8 cellular contexts compared by ENCODE assay signal in genomic region chr5:66143473-66144073, GRCh38. TPM values are rescaled to one million over a fixed set of nuclear protein-coding genes. Genes with fewer than 3 reads are reported as not detected.
A peak's percentile ranks its signal among the peaks of the same experiment; 100 is the strongest.
DNase-seq lines count a peak whose midpoint lies in the region; ATAC-seq, FAIRE-seq and TF ChIP-seq lines count a peak whose summit lies in the region.

No MANE protein-coding gene starts in this region.

- H3K27ac ChIP-seq in adrenal gland (peak overlapping the region; percentile 88 to 100 (median 98)), keratinocyte (ENCODE audit: control insufficient read depth, insufficient read depth, low read length) (peak overlapping the region; percentile 98), suprapubic skin (peak overlapping the region; percentile 99)

- H3K9me3 ChIP-seq in adrenal gland (replicated peaks in 1 of 3) (no peaks in the 10 kb centered on the region), keratinocyte (ENCODE audit: control insufficient read depth, low read depth, low read length) (no peaks in the 10 kb centered on the region), suprapubic skin (no peaks in the 10 kb centered on the region)

- H3K79me2 ChIP-seq in keratinocyte (ENCODE audit: control insufficient read depth, insufficient read depth, low read length) = peaks cover 39% of the 10 kb centered on the region

- FAIRE-seq in keratinocyte (lab: Jason Lieb, UNC) = no peak

- dilution Hi-C loops in keratinocyte (cut with MboI; ENCODE audit: extremely low pct_ligation_motif_present, low sequenced_read_pairs) = no loop called here

- TF ChIP-seq CTCF in AG10803 (conservative IDR thresholded peaks at IDR 0.05; ENCODE audit: low read length) (no peak), adrenal gland (IDR thresholded peaks at IDR 0.05) (no peak), keratinocyte (optimal IDR thresholded peaks at IDR 0.05 in 1 of 3, IDR thresholded peaks at IDR 0.05 in 1 of 3, conservative IDR thresholded peaks at IDR 0.05 in 1 of 3; ENCODE audit: extremely low read depth in 1 of 3, insufficient read depth in 2 of 3, low read length in 3 of 3) (no peak), suprapubic skin (IDR thresholded peaks at IDR 0.05) (no peak)

- H3K36me3 ChIP-seq in adrenal gland (replicated peaks in 1 of 2) = no peaks in the 10 kb centered on the region
- no peaks in the 10 kb centered on the region for H3K36me3 ChIP-seq in keratinocyte (ENCODE audit: control insufficient read depth in 2 of 2, extremely low read depth in 1 of 2, insufficient read depth in 2 of 2, low read length in 2 of 2)
- H3K36me3 ChIP-seq in suprapubic skin = no peaks in the 10 kb centered on the region

- no peak for TF ChIP-seq EP300 in suprapubic skin (IDR thresholded peaks at IDR 0.05)

- ATAC-seq in GM19372 (IDR thresholded peaks at IDR 0.05; ENCODE audit: low read depth, unreplicated experiment) (peak; percentile 27), HG03442 (IDR thresholded peaks at IDR 0.05; ENCODE audit: unreplicated experiment) (peak; percentile 30)

- H3K4me2 ChIP-seq in keratinocyte (ENCODE audit: control insufficient read depth, extremely low read depth, insufficient read depth, low read depth, low read length) = peak overlapping the region; percentile 98

- TF ChIP-seq POLR2A in adrenal gland (IDR thresholded peaks at IDR 0.05) = no peak
- TF ChIP-seq POLR2A in suprapubic skin (IDR thresholded peaks at IDR 0.05) = no peak

- intact Hi-C loops in adrenal gland (cut with DNase I) = loop anchor here in 1 of 2 donors (10.0 kb wide), 1 partner anchor 219 kb away; the partner anchor contains the start of gene ERBIN

- no peaks in the 10 kb centered on the region for H3K27me3 ChIP-seq in adrenal gland
- no peaks in the 10 kb centered on the region for H3K27me3 ChIP-seq in keratinocyte (ENCODE audit: control insufficient read depth, extremely low read depth, insufficient read depth, low read length)
- no peaks in the 10 kb centered on the region for H3K27me3 ChIP-seq in suprapubic skin

- DNase-seq in AG10803 (ENCODE audit: low read depth) (no peak), adrenal gland (peak in 2 of 7 donors; percentile 31 to 61), keratinocyte (ENCODE audit: low read depth, low spot score) (no peak), suprapubic skin (ENCODE audit: low spot score in 2 of 2) (no peak), epidermal melanocyte (ENCODE audit: insufficient read length, low spot score) (no peak), NCI-H774 (lab: John Stamatoyannopoulos, UW) (no peak)

- H2AFZ ChIP-seq in keratinocyte (ENCODE audit: control insufficient read depth, low read length) = peak overlapping the region; percentile 96

- WGBS in adrenal gland, 4 donors = 13 to 21% (median 15%) methylated on average over 15 to 16 of the region's 16 CpGs
- WGBS in suprapubic skin = 21% methylated on average over 16 of the region's 16 CpGs

- peak overlapping the region; percentile 83 for H3K4me3 ChIP-seq in AG10803 (ENCODE audit: low read length)
- peak overlapping the region; percentile 76 to 87 (median 78) for H3K4me3 ChIP-seq in adrenal gland
- peak overlapping the region; percentile 73 to 97 (median 96) for H3K4me3 ChIP-seq in keratinocyte (ENCODE audit: control insufficient read depth in 2 of 3, extremely low read depth in 1 of 3, insufficient read depth in 2 of 3, low read depth in 1 of 3, low read length in 3 of 3)
- H3K4me3 ChIP-seq in suprapubic skin = peak overlapping the region; percentile 78

- H4K20me1 ChIP-seq in keratinocyte (ENCODE audit: control insufficient read depth, extremely low read depth, insufficient read depth, low read length) = no peaks in the 10 kb centered on the region

- H3K4me1 ChIP-seq in adrenal gland (replicated peaks in 1 of 2) = peaks cover 11 to 36% of the 10 kb centered on the region in 2 donors
- H3K4me1 ChIP-seq in keratinocyte (ENCODE audit: control insufficient read depth, extremely low read depth, insufficient read depth, low read length) = peaks cover 10% of the 10 kb centered on the region
- peaks cover 34% of the 10 kb centered on the region for H3K4me1 ChIP-seq in suprapubic skin

- H3K9me1 ChIP-seq in keratinocyte (ENCODE audit: control insufficient read depth, extremely low read depth, insufficient read depth, low read length) = no peaks in the 10 kb centered on the region

- peak overlapping the region; percentile 99 for H3K9ac ChIP-seq in keratinocyte (ENCODE audit: control insufficient read depth, extremely low read depth, insufficient read depth, low read length)

RNA-seq across cellular contexts. Expression of gene SREK1, which starts 0.5 kb away (rescaled TPM):
- total RNA-seq in adrenal gland (10 to 100 TPM; 14.3 to 97.8 (median 48.6) TPM), suprapubic skin (100 to 1,000 TPM in 1 of 4 donors, 10 to 100 TPM in 3; 63.1 to 182 (median 67.8) TPM)
- polyA plus RNA-seq in adrenal gland (10 to 100 TPM; 56.0 to 72.6 (median 57.0) TPM), keratinocyte (17.9 to 47.5 TPM (median 42.9 TPM) in 3 replicates)
- 67.6 TPM for polyA plus RNA-seq in keratinocyte (2011; ENCODE audit: low read depth)
- 6.0 and 10.7 TPM in 2 replicates for polyA plus RNA-seq in keratinocyte (2011; cell fraction: cytosol; rRNA removed)
- polyA plus RNA-seq in keratinocyte (2011; cell fraction: nucleus; rRNA removed) = 66.5 and 102 TPM in 2 replicates
- 25.4 and 27.9 TPM in 2 replicates for polyA plus RNA-seq in keratinocyte (2012; ENCODE audit: low replicate concordance)
- 26.2 to 75.6 TPM (median 48.8 TPM) in 3 replicates for polyA minus RNA-seq in keratinocyte
- 11.9 TPM for polyA minus RNA-seq in keratinocyte (2011; cell fraction: cytosol; rRNA and poly(A)+ RNA removed)
- 129 and 160 TPM in 2 replicates for polyA minus RNA-seq in keratinocyte (2011; cell fraction: nucleus; rRNA and poly(A)+ RNA removed)
